8 cellular contexts compared by ENCODE assay signal in the genomic region with DNA sequence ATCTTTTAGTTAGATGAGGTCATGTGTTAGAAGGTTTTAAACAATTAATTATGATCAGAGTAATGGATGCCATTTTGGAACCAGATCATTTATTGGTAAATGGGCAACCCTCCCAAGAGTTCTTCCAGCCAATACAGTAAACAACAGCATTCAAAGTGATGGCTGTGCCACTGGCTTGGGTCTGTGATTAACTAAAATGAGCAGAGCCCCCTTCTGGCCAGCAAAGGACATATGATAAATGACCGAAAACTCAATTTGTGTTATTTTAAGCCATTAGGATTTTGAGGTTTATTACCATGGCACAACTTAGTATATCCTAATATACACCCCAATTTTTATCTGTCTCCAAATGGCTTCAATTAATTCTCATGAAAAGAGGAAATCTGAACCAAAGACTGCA.
DNase-seq lines count a peak whose midpoint lies in the region; ATAC-seq and TF ChIP-seq lines count a peak whose summit lies in the region.

No MANE protein-coding gene starts in this region.

- intact Hi-C loops in CD4-positive, alpha-beta memory T cell (cut with micrococcal nuclease) = no loop called here
- intact Hi-C loops in left cardiac atrium (cut with DNase I) = no loop called here

- H3K27me3 Mint-ChIP-seq in CD4-positive, alpha-beta memory T cell = no peaks in the 10 kb centered on the region

- no peaks in the 10 kb centered on the region for H3K4me1 Mint-ChIP-seq in CD4-positive, alpha-beta memory T cell

- no peaks in the 10 kb centered on the region for H3K36me3 ChIP-seq in SJCRH30
- no peaks in the 10 kb centered on the region for H3K36me3 ChIP-seq in CD4-positive, alpha-beta memory T cell (ENCODE audit: insufficient read depth, low read length)

- DNase-seq in COLO829 (ENCODE audit: low spot score) (peak; percentile 13), GM20000 (ENCODE audit: low spot score) (peak; percentile 8), SJCRH30 (peak; percentile 14 to 47), iPS-NIHi11 (ENCODE audit: low spot score) (peak; percentile 50), left cardiac atrium (no peak)
- no peak for DNase-seq in CD4-positive, alpha-beta memory T cell

- H3K9me3 Mint-ChIP-seq in CD4-positive, alpha-beta memory T cell = peaks cover 0 to 13% (median 4%) of the 10 kb centered on the region in 8 donors

- ATAC-seq in HG02642 (IDR thresholded peaks at IDR 0.05; ENCODE audit: poor library complexity, unreplicated experiment) (no peak), HG03342 (IDR thresholded peaks at IDR 0.05; ENCODE audit: unreplicated experiment) (no peak), left cardiac atrium (no peak)

- H3K9me3 ChIP-seq in SJCRH30 (replicated peaks) = no peaks in the 10 kb centered on the region; the same call in 1 of the 2 replicates
- no peaks in the 10 kb centered on the region for H3K9me3 ChIP-seq in CD4-positive, alpha-beta memory T cell (ENCODE audit: control insufficient read depth in 1 of 2, low read length in 2 of 2)

- H3K4me3 ChIP-seq in SJCRH30 = no peak overlapping the region
- H3K4me3 ChIP-seq in CD4-positive, alpha-beta memory T cell (ENCODE audit: low read length in 2 of 2) = no peak overlapping the region

- CTCF ChIA-PET in CD4-positive, alpha-beta memory T cell (lab: Charles Lee; ENCODE audit: partially characterized antibody) = no interaction called here

- peak; percentile 6 for TF ChIP-seq CTCF in GM20000 (IDR thresholded peaks at IDR 0.05; ENCODE audit: extremely low read depth, missing control alignments)

- H3K4me3 Mint-ChIP-seq in CD4-positive, alpha-beta memory T cell = no peak overlapping the region

- H3K27me3 ChIP-seq in SJCRH30 = 0 out of 2 replicates have a peak, but pooled peaks cover 2% of the 10 kb centered on the region
- no peaks in the 10 kb centered on the region for H3K27me3 ChIP-seq in CD4-positive, alpha-beta memory T cell (ENCODE audit: insufficient read depth, low read length)

- POLR2A ChIA-PET in CD4-positive, alpha-beta memory T cell (lab: Charles Lee; ENCODE audit: partially characterized antibody) = no interaction called here

- peaks cover 4% of the 10 kb centered on the region; the same call in 1 of the 2 replicates for H3K4me1 ChIP-seq in SJCRH30
- H3K4me1 ChIP-seq in CD4-positive, alpha-beta memory T cell (ENCODE audit: insufficient read depth, low read length) = no peaks in the 10 kb centered on the region

- no peak overlapping the region for H3K27ac ChIP-seq in SJCRH30
- H3K27ac ChIP-seq in CD4-positive, alpha-beta memory T cell (ENCODE audit: low read depth, low read length) = no peak overlapping the region

- peak overlapping the region in 1 of 7 donors; percentile 35 for H3K27ac Mint-ChIP-seq in CD4-positive, alpha-beta memory T cell

- H3K36me3 Mint-ChIP-seq in CD4-positive, alpha-beta memory T cell = no peaks in the 10 kb centered on the region

Comparison
In these comparisons a context has a peak if more than half of its experiments do, and no peak if none do; other contexts are left out.
1. DNase-seq: peak in COLO829 (single experiment), GM20000 (single experiment), SJCRH30 (2 of 2) and iPS-NIHi11 (single experiment); none in CD4-positive, alpha-beta memory T cell (0 of 5) and left cardiac atrium (single experiment).